9 cellular contexts compared by ENCODE assay signal in the genomic region with DNA sequence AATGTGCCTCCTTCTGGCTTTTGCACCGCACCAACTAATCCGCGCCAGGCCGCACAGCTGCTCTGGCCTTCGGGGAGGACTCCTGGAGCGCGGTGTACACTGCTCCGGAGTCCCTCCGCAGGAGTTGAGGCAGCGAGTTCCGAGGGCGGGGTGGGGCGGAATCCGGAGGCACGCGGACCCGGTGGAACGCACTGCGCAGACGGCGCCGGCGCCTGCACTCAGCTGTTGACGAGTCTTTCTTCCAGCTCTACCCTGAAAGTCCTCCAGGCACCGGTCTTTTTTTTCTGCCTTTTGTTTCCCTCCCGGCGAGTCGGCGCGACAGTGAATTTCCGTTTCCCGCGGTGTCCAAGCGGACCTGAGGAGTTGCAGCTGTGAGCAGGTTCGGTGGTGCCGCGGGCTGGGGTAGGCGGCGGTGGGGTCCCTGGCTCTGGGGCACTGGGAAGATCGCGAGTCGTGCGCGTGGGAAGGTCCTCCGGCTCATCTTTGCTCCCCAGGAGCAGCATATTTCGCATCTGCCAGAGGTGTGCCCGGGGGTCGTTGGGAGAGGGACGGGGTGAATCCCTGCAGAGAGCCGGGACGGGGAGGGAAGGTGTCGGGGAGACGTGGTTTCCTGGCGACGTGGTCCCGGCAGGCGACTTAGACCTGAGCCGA. TPM values are rescaled to one million over a fixed set of nuclear protein-coding genes. Genes with fewer than 3 reads are reported as not detected.
DNase-seq lines count a peak whose midpoint lies in the region; ATAC-seq and TF ChIP-seq lines count a peak whose summit lies in the region.
"Had no signal": no experiment of that assay in that cellular context is flagged by ENCODE, and none has a peak within 500 bp of the region (broad histone marks: within the 10 kb centered on the region; RNA-seq: fewer than 3 reads in every experiment).

No MANE protein-coding gene starts in this region.

- no peaks in the 10 kb centered on the region for H3K9me3 ChIP-seq in right cardiac atrium (ENCODE audit: control insufficient read depth, low read length)
- H3K9me3 ChIP-seq in psoas muscle: no peaks in the 10 kb centered on the region

- intact Hi-C loops in right cardiac atrium (cut with DNase I): no loop called here
- intact Hi-C loops in psoas muscle (cut with DNase I): no loop called here

- H3K27me3 ChIP-seq in right cardiac atrium (ENCODE audit: control insufficient read depth, insufficient read depth): no peaks in the 10 kb centered on the region
- H3K27me3 ChIP-seq in psoas muscle (ENCODE audit: insufficient read depth in 3 of 3, low read length in 2 of 3): no peaks in the 10 kb centered on the region

- H3K36me3 ChIP-seq in psoas muscle (ENCODE audit: insufficient read depth in 1 of 2, low read depth in 1 of 2): peaks cover 0 to 7% of the 10 kb centered on the region in 2 donors

- H3K27ac ChIP-seq in right cardiac atrium (ENCODE audit: low read length) (peak overlapping the region; percentile 76), psoas muscle (peak overlapping the region; percentile 84)

- no peak for TF ChIP-seq CTCF in psoas muscle (IDR thresholded peaks at IDR 0.05)

- ATAC-seq in SK-N-SH treated with all-trans-retinoic acid at 6 μM for 48 hours (peak; percentile 95), right cardiac atrium (peak; percentile 98), psoas muscle (peak; percentile 88 to 94 (median 94)), GM19328 (IDR thresholded peaks at IDR 0.05; ENCODE audit: unreplicated experiment) (no peak)

- DNase-seq in ELF-1 (ENCODE audit: low read depth, low spot score) (peak; percentile 91), HS-27A (ENCODE audit: low read depth) (peak; percentile 8), amygdala (lab: John Stamatoyannopoulos, UW) (peak in 30 of 56 donors; percentile 8 to 63 (median 34)), right cardiac atrium (peak; percentile 81 to 92 (median 91)), psoas muscle (peak; percentile 68 to 85), SW 1271 (lab: John Stamatoyannopoulos, UW) (no peak)

- peak overlapping the region; percentile 52 for H3K4me3 ChIP-seq in right cardiac atrium (ENCODE audit: low read length)
- peak overlapping the region; percentile 86 for H3K4me3 ChIP-seq in psoas muscle

- under 1% methylated on average over 58 of the region's 58 CpGs for WGBS in right cardiac atrium
- 0 to 1% (median 1%) methylated on average over 53 to 58 of the region's 58 CpGs for WGBS in psoas muscle, 3 donors

- peaks cover 1% of the 10 kb centered on the region for H3K4me1 ChIP-seq in right cardiac atrium (ENCODE audit: control insufficient read depth, insufficient read depth, low read length)
- no peaks in the 10 kb centered on the region for H3K4me1 ChIP-seq in psoas muscle

TF ChIP-seq in SK-N-SH treated with all-trans-retinoic acid at 6 μM for 48 hours, 23 proteins besides CTCF, POLR2A, EP300 and RAD21:
- TF ChIP-seq ZC3H10 (CRISPR knock-in tag; IDR thresholded peaks at IDR 0.05) (no peak), ZNF565 (CRISPR knock-in tag; conservative IDR thresholded peaks at IDR 0.05; ENCODE audit: low read depth) (no peak)

RNA-seq across cellular contexts. Expression of a gene that starts 44.1 kb away (rescaled TPM):
- total RNA-seq in right cardiac atrium (1 to 10 TPM in 1 of 4 donors, under 1 TPM in 2, not detected in 1; 0.36 to 1.6 (median 0.79) TPM), psoas muscle (under 1 TPM in 1 of 4 donors, not detected in 3; 0.21 TPM)
- polyA plus RNA-seq in right cardiac atrium (0.23 TPM), psoas muscle (under 1 TPM in 2 of 3 donors, not detected in 1; 0.03 to 0.07 TPM)
- total RNA-seq: activated CD8-positive, alpha-beta memory T cell treated with anti-CD3 and anti-CD28 coated beads for 36 hours had no signal

Comparison
In these comparisons a context has a peak if more than half of its experiments do, and no peak if none do; other contexts are left out.
1. DNase-seq: peak in ELF-1 (single experiment), HS-27A (single experiment), amygdala (30 of 56), right cardiac atrium (3 of 3) and psoas muscle (2 of 2); none in SW 1271 (0 of 2).